In the genomic region with DNA sequence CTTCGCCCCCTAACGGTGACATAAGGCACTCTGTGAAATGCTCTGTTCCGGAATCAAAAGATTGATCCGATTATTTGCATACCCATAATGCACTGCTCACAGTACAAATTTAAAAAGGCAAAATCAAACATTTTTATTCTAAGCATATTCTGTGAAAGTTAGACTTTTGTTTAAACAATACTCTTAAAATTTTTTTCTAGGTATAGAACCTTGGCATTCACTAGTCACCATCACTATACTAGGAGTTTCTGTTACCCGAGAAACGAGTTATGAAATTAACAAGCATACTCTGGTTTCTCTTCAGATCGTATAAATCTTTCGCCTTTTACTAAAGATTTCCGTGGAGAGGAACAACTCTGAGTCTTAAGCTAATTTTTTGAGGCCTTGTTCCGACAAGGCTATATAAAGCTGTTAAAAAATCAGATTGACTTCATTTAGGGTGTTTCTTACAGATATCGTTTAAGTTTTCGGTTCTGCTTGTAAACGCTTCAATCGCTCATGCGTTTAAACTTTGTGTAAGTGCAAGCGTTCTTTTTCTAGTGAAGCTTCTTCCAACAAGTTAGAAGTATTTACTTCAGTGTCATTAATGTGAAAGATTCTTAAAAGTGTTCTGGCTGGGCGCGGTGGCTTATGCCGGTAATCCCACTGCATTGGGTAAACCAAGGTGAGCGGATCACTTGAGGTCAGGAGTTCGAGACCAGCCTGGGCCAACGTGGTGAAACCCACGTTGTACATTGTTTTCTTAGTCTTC, we compare ENCODE assay signal across 8 cellular contexts. TPM values are rescaled to one million over a fixed set of nuclear protein-coding genes. Genes with fewer than 3 reads are reported as not detected.
DNase-seq lines count a peak whose midpoint lies in the region; ATAC-seq and TF ChIP-seq lines count a peak whose summit lies in the region.

A gene (plus strand): TSS at position 285 of the 751 bp plus-strand sequence.

- DNase-seq in AG04449 (ENCODE audit: low read depth, low spot score) (peak; percentile 96), NCI-H2171 (lab: John Stamatoyannopoulos, UW) (peak; percentile 85), caudate nucleus (lab: John Stamatoyannopoulos, UW) (peak in 37 of 61 donors; percentile 4 to 87 (median 46)), iris pigment epithelial cell (ENCODE audit: low read depth) (peak; percentile 96), spleen (peak; percentile 82)

- no peaks in the 10 kb centered on the region for H3K36me3 ChIP-seq in spleen

- H3K4me1 ChIP-seq in spleen: peaks cover 4 to 42% (median 20%) of the 10 kb centered on the region in 6 donors

- TF ChIP-seq POLR2A in GM18526 (IDR thresholded peaks at IDR 0.05; ENCODE audit: extremely low read depth, insufficient read length): peak; percentile 99
- TF ChIP-seq POLR2A in spleen (IDR thresholded peaks at IDR 0.05): peak; percentile 97 to 100 (median 99)

- H3K27me3 ChIP-seq in spleen (replicated peaks in 1 of 7): no peaks in the 10 kb centered on the region

- POLR2A ChIA-PET in AG04449 (lab: Yijun Ruan, JAX): interaction anchor here (0.5 to 2.7 kb wide), 49 partner anchors 8 to 301 kb away, joined by 3 to 42 read pairs (median 4); a partner anchor contains a TSS

- CTCF ChIA-PET in AG04449 (lab: Yijun Ruan, JAX): interaction anchor here (0.8 to 2.1 kb wide), 8 partner anchors 10 to 119 kb away, joined by 3 to 8 read pairs (median 4); a partner anchor contains a TSS

- intact Hi-C loops in spleen (cut with DNase I; ENCODE audit: low total_unique reads): no loop called here

- H3K27ac ChIP-seq in VCaP: peak within 1 kb of the TSS; percentile 98
- peak within 1 kb of the TSS; percentile 98 for H3K27ac ChIP-seq in caudate nucleus (ENCODE audit: low read depth, low read length)
- H3K27ac ChIP-seq in spleen: peak within 1 kb of the TSS; percentile 79 to 94 (median 90)

- TF ChIP-seq CTCF in AG04449 (IDR thresholded peaks at IDR 0.05; ENCODE audit: insufficient read depth, low read length, missing control alignments): peak; percentile 85
- TF ChIP-seq CTCF in VCaP (conservative IDR thresholded peaks at IDR 0.05): peak; percentile 97
- TF ChIP-seq CTCF in spleen (IDR thresholded peaks at IDR 0.05 in 8 of 11, conservative IDR thresholded peaks at IDR 0.05 in 3 of 11): peak; percentile 88 to 96 (median 93)

- 0 to 1% (median 1%) methylated on average over 23 of the region's 23 CpGs for WGBS in spleen, 5 donors

- H3K4me3 ChIP-seq in AG04449 (ENCODE audit: low read depth, low read length): peak within 1 kb of the TSS; percentile 56
- peak within 1 kb of the TSS; percentile 37 to 80 (median 48) for H3K4me3 ChIP-seq in spleen

- no peaks in the 10 kb centered on the region for H3K9me3 ChIP-seq in spleen

- ATAC-seq in HG03066 (IDR thresholded peaks at IDR 0.05; ENCODE audit: low read depth, unreplicated experiment): peak; percentile 68

RNA-seq across cellular contexts. Expression of the gene that starts here (rescaled TPM):
- total RNA-seq in spleen: 10 to 100 TPM in 4 of 7 donors, not detected in 3; 24.2 to 62.3 (median 32.6) TPM
- polyA plus RNA-seq in spleen: not detected

Comparison
In these comparisons a context has a peak if more than half of its experiments do, and no peak if none do; other contexts are left out.
1. Peak in every context shown above with its lines: DNase-seq, ATAC-seq, H3K4me3 ChIP-seq and H3K27ac ChIP-seq.
2. DNase-seq: peak in every context shown above with its lines; median percentile 96 in AG04449; 96 in iris pigment epithelial cell; 85 in NCI-H2171; 82 in spleen; 46 in caudate nucleus.